Comparison of ENCODE assay signal across 9 cellular contexts in genomic region chr7:103989200-103989784, GRCh38. TPM values are rescaled to one million over a fixed set of nuclear protein-coding genes. Genes with fewer than 3 reads are reported as not detected.
A peak's percentile ranks its signal among the peaks of the same experiment; 100 is the strongest.
DNase-seq lines count a peak whose midpoint lies in the region; ATAC-seq and TF ChIP-seq lines count a peak whose summit lies in the region.
"Had no signal": no experiment of that assay in that cellular context is flagged by ENCODE, and none has a peak within 500 bp of the region (broad histone marks: within the 10 kb centered on the region; RNA-seq: fewer than 3 reads in every experiment).

TSS of gene RELN (minus strand) at chr7:103989658. CDS start at chr7:103989356, 302 bp downstream.

- peak within 1 kb of the TSS; percentile 55 to 81 (median 63) for H3K4me2 ChIP-seq in BLaER1 treated with 17β-estradiol and CSF1 and Interleukin-3, amounts not matched to agents 10 nM and 100 nM

- peaks cover 7 to 18% (median 15%) of the 10 kb centered on the region in 11 experiments; a peak in 21 of 22 replicates for H3K9me3 ChIP-seq in BLaER1 treated with 17β-estradiol and CSF1 and Interleukin-3, amounts not matched to agents 10 nM and 100 nM (replicated peaks in 1 of 11)
- no peaks in the 10 kb centered on the region for H3K9me3 ChIP-seq in HEK293 (ENCODE audit: control insufficient read depth, insufficient read depth, low read depth, low read length)

- peaks cover 28 to 39% (median 35%) of the 10 kb centered on the region in 11 experiments for H3K27me3 ChIP-seq in BLaER1 treated with 17β-estradiol and CSF1 and Interleukin-3, amounts not matched to agents 10 nM and 100 nM
- peaks cover 79% of the 10 kb centered on the region for H3K27me3 ChIP-seq in foreskin keratinocyte

- peaks cover 0 to 7% (median 0%) of the 10 kb centered on the region in 10 experiments; a peak in 4 of 20 replicates for H3K4me1 ChIP-seq in BLaER1 treated with 17β-estradiol and CSF1 and Interleukin-3, amounts not matched to agents 10 nM and 100 nM
- no peaks in the 10 kb centered on the region for H3K4me1 ChIP-seq in HEK293 (ENCODE audit: control insufficient read depth, insufficient read depth, low read length)
- H3K4me1 ChIP-seq in foreskin keratinocyte = no peaks in the 10 kb centered on the region

- H3K27ac ChIP-seq in BLaER1 treated with 17β-estradiol and CSF1 and Interleukin-3, amounts not matched to agents 10 nM and 100 nM = no peak within 1 kb of the TSS
- no peak within 1 kb of the TSS for H3K27ac ChIP-seq in HEK293 (ENCODE audit: extremely low read depth, low read depth, low read length)
- H3K27ac ChIP-seq in foreskin keratinocyte = no peak within 1 kb of the TSS
- H3K27ac ChIP-seq: HL-60 had no signal

- no peaks in the 10 kb centered on the region for H3K36me3 Mint-ChIP-seq in T-helper 2 cell treated with Interferon-gamma antibody and Interleukin-4, amounts not matched to agents 5 μg/mL and 100 μg/mL, for 36 hours (ENCODE audit: low read depth)

- intact Hi-C loops in posterior vena cava (cut with DNase I) = no loop called here

- no peaks in the 10 kb centered on the region for H3K36me3 ChIP-seq in BLaER1 treated with 17β-estradiol and CSF1 and Interleukin-3, amounts not matched to agents 10 nM and 100 nM
- H3K36me3 ChIP-seq in HEK293 (ENCODE audit: control insufficient read depth in 2 of 2, insufficient read depth in 1 of 2, low read length in 2 of 2) = no peaks in the 10 kb centered on the region

- no peaks in the 10 kb centered on the region for H3K9me3 Mint-ChIP-seq in T-helper 2 cell treated with Interferon-gamma antibody and Interleukin-4, amounts not matched to agents 5 μg/mL and 100 μg/mL, for 36 hours

- H4K20me1 ChIP-seq in BLaER1 treated with 17β-estradiol and CSF1 and Interleukin-3, amounts not matched to agents 10 nM and 100 nM = no peaks in the 10 kb centered on the region

- peaks cover 5% of the 10 kb centered on the region for H3K4me1 Mint-ChIP-seq in T-helper 2 cell treated with Interferon-gamma antibody and Interleukin-4, amounts not matched to agents 5 μg/mL and 100 μg/mL, for 36 hours (ENCODE audit: low read depth)

- H3K27ac Mint-ChIP-seq in T-helper 2 cell treated with Interferon-gamma antibody and Interleukin-4, amounts not matched to agents 5 μg/mL and 100 μg/mL, for 36 hours = no peak within 1 kb of the TSS

- H3K4me3 ChIP-seq in BLaER1 treated with 17β-estradiol and CSF1 and Interleukin-3, amounts not matched to agents 10 nM and 100 nM = peak within 1 kb of the TSS; percentile 39 to 67 (median 50); a peak in 18 of 20 replicates
- peak within 1 kb of the TSS; percentile 40 for H3K4me3 ChIP-seq in HEK293 (ENCODE audit: low read depth, low read length)

- CTCF ChIA-PET in HEK293 (lab: Yijun Ruan, JAX) = interaction anchor here (0.6 kb wide), 1 partner anchor 376 kb away, joined by 3 read pairs; no protein-coding TSS in a partner anchor

- no peak for DNase-seq in T-helper 2 cell treated with Interferon-gamma antibody and Interleukin-4, amounts not matched to agents 5 μg/mL and 100 μg/mL, for 36 hours (ENCODE audit: low spot score)
- peak in 1 of 2 donors; percentile 28 for DNase-seq in foreskin keratinocyte
- peak; percentile 69 for DNase-seq in posterior vena cava (ENCODE audit: low spot score)
- no peak for DNase-seq in 8988T
- no peak for DNase-seq in NCI-H226

- H3K4me3 Mint-ChIP-seq in T-helper 2 cell treated with Interferon-gamma antibody and Interleukin-4, amounts not matched to agents 5 μg/mL and 100 μg/mL, for 36 hours = peak within 1 kb of the TSS; percentile 56

- peak within 1 kb of the TSS in 7 of 11 experiments; percentile 13 to 62 (median 36); a peak in 9 of 22 replicates for H3K9ac ChIP-seq in BLaER1 treated with 17β-estradiol and CSF1 and Interleukin-3, amounts not matched to agents 10 nM and 100 nM

- ATAC-seq in foreskin keratinocyte = peak; percentile 71
- no peak for ATAC-seq in HG03571 (IDR thresholded peaks at IDR 0.05; ENCODE audit: unreplicated experiment)

- POLR2A ChIA-PET in HEK293 (lab: Yijun Ruan, JAX) = no interaction called here

- no peak for TF ChIP-seq CTCF in HEK293 (tag by site-specific recombination; IDR thresholded peaks at IDR 0.05)
- no peak for TF ChIP-seq CTCF in foreskin keratinocyte (conservative IDR thresholded peaks at IDR 0.05)

- H3K27me3 Mint-ChIP-seq in T-helper 2 cell treated with Interferon-gamma antibody and Interleukin-4, amounts not matched to agents 5 μg/mL and 100 μg/mL, for 36 hours (ENCODE audit: low read depth) = peaks cover 62% of the 10 kb centered on the region

TF ChIP-seq in HEK293, 187 proteins besides CTCF, POLR2A, EP300 and RAD21:
- TF ChIP-seq GLIS2 (tag by site-specific recombination; IDR thresholded peaks at IDR 0.05) = 0 out of 2 replicates have a peak, but pooled peaks have one; percentile 16
- TF ChIP-seq ZSCAN16 (tag by site-specific recombination; IDR thresholded peaks at IDR 0.05) = no peak
- TF ChIP-seq ZBTB26 (tag by site-specific recombination; optimal IDR thresholded peaks at IDR 0.05) = peak; percentile 29
TF ChIP-seq in HEK293: peak in this region for 2.

RNA-seq across cellular contexts. Expression of gene RELN, which starts in this region (rescaled TPM):
- total RNA-seq in foreskin keratinocyte (not detected in 2 replicates), posterior vena cava (1 to 10 TPM; 5.0 to 6.2 TPM)
- not detected in 2 replicates for polyA plus RNA-seq in foreskin keratinocyte

Comparison
In these comparisons a context has a peak if more than half of its experiments do, and no peak if none do; other contexts are left out.
1. Peak in ATAC-seq in foreskin keratinocyte; RNA of the gene not detected or under 1 TPM.